In genomic region chr5:173800340-173800739, GRCh38 we compare ENCODE assay signal across 19 cellular contexts.
DNase-seq lines count a peak whose midpoint lies in the region; ATAC-seq and TF ChIP-seq lines count a peak whose summit lies in the region.
"Had no signal": no experiment of that assay in that cellular context is flagged by ENCODE, and none has a peak within 500 bp of the region (broad histone marks: within the 10 kb centered on the region; RNA-seq: fewer than 3 reads in every experiment).

No MANE protein-coding gene starts in this region.

- no peaks in the 10 kb centered on the region for H3K27me3 Mint-ChIP-seq in MCF 10A (ENCODE audit: insufficient read depth, unreplicated experiment)
- peaks cover 7% of the 10 kb centered on the region for H3K27me3 Mint-ChIP-seq in neural progenitor cell (ENCODE audit: insufficient read depth, low read depth)
- peaks cover 5% of the 10 kb centered on the region for H3K27me3 Mint-ChIP-seq in activated T-helper 1 cell treated with anti-CD3 and anti-CD28 coated beads, Interleukin-12 subunit alpha, Interleukin-12 subunit beta, Interleukin-2, Interleukin-4 antibody, amounts not matched to agents 30 ng/mL and 10 ng/mL and 1 ng/mL, durations not matched to agents 14 hours and 24 hours and 36 hours (ENCODE audit: insufficient read depth)
- H3K27me3 Mint-ChIP-seq: CD4-positive, alpha-beta T cell had no signal

- H3K9me3 Mint-ChIP-seq in MCF 10A (ENCODE audit: unreplicated experiment) (no peaks in the 10 kb centered on the region), neural progenitor cell (peaks cover 5% of the 10 kb centered on the region)
- H3K9me3 Mint-ChIP-seq in activated T-helper 1 cell treated with anti-CD3 and anti-CD28 coated beads, Interleukin-12 subunit alpha, Interleukin-12 subunit beta, Interleukin-2, Interleukin-4 antibody, amounts not matched to agents 30 ng/mL and 10 ng/mL and 1 ng/mL, durations not matched to agents 14 hours and 24 hours and 36 hours = no peaks in the 10 kb centered on the region
- H3K9me3 Mint-ChIP-seq: CD4-positive, alpha-beta T cell had no signal

- H3K9me3 ChIP-seq in breast epithelium (no peaks in the 10 kb centered on the region), neural progenitor cell (ENCODE audit: low read depth) (no peaks in the 10 kb centered on the region)
- H3K9me3 ChIP-seq: BE2C, MG63 had no signal

- H3K27ac ChIP-seq in breast epithelium (no peak overlapping the region), neural progenitor cell (no peak overlapping the region)
- H3K27ac ChIP-seq: 22Rv1 had no signal

- H2AFZ ChIP-seq in neural progenitor cell (replicated peaks) = peak overlapping the region; percentile 26

- H3K4me1 Mint-ChIP-seq in MCF 10A (ENCODE audit: insufficient read depth, unreplicated experiment) = peaks cover 60% of the 10 kb centered on the region
- peaks cover under 1% of the 10 kb centered on the region for H3K4me1 Mint-ChIP-seq in neural progenitor cell
- H3K4me1 Mint-ChIP-seq in activated T-helper 1 cell treated with anti-CD3 and anti-CD28 coated beads, Interleukin-12 subunit alpha, Interleukin-12 subunit beta, Interleukin-2, Interleukin-4 antibody, amounts not matched to agents 30 ng/mL and 10 ng/mL and 1 ng/mL, durations not matched to agents 14 hours and 24 hours and 36 hours (ENCODE audit: low read depth) = no peaks in the 10 kb centered on the region

- POLR2A ChIA-PET in MCF 10A (lab: Yijun Ruan, JAX) = interaction anchor here (1.4 kb wide), 1 partner anchor 87 kb away, joined by 5 read pairs; the partner anchor contains the start of gene CPEB4

- no peaks in the 10 kb centered on the region for H3K27me3 ChIP-seq in breast epithelium
- no peaks in the 10 kb centered on the region for H3K27me3 ChIP-seq in neural progenitor cell
- H3K27me3 ChIP-seq: BE2C, MG63 had no signal

- H3K36me3 ChIP-seq in breast epithelium (no peaks in the 10 kb centered on the region), neural progenitor cell (no peaks in the 10 kb centered on the region)
- H3K36me3 ChIP-seq: BE2C, MG63 had no signal

- H3K27ac Mint-ChIP-seq in MCF 10A (ENCODE audit: low read depth, unreplicated experiment) = peak overlapping the region; percentile 80
- H3K27ac Mint-ChIP-seq in neural progenitor cell = no peak overlapping the region
- H3K27ac Mint-ChIP-seq in activated T-helper 1 cell treated with anti-CD3 and anti-CD28 coated beads, Interleukin-12 subunit alpha, Interleukin-12 subunit beta, Interleukin-2, Interleukin-4 antibody, amounts not matched to agents 30 ng/mL and 10 ng/mL and 1 ng/mL, durations not matched to agents 14 hours and 24 hours and 36 hours = no peak overlapping the region
- H3K27ac Mint-ChIP-seq: CD4-positive, alpha-beta T cell had no signal

- DNase-seq in MCF 10A (ENCODE audit: unreplicated experiment) (no peak), breast epithelium (ENCODE audit: low spot score in 2 of 2) (no peak), fibroblast of pulmonary artery (ENCODE audit: low read depth) (peak; percentile 39), neural progenitor cell (ENCODE audit: low spot score) (no peak), NCI-H2029 (lab: John Stamatoyannopoulos, UW) (no peak), foreskin melanocyte (no peak)
- no peak for DNase-seq in activated T-helper 1 cell treated with anti-CD3 and anti-CD28 coated beads, Interleukin-12 subunit alpha, Interleukin-12 subunit beta, Interleukin-2, Interleukin-4 antibody, amounts not matched to agents 30 ng/mL and 10 ng/mL and 1 ng/mL, durations not matched to agents 14 hours and 24 hours and 36 hours (ENCODE audit: low spot score)
- DNase-seq: BE2C; Calu3; CD4-positive, alpha-beta T cell; DMS53; GOT3; MG63; NCI-H1092 treated with DMSO at 0.1 percent for 48 hours; NCI-H2227 treated with DMSO at 0.1 percent for 48 hours; NCI-H524 treated with DMSO at 0.1 percent for 48 hours; SHP77 treated with DMSO at 0.1 percent for 48 hours had no signal

- no peak overlapping the region for H3K4me2 ChIP-seq in neural progenitor cell

- H3K36me3 Mint-ChIP-seq in MCF 10A (ENCODE audit: insufficient read depth, unreplicated experiment) (no peaks in the 10 kb centered on the region), neural progenitor cell (no peaks in the 10 kb centered on the region)
- H3K36me3 Mint-ChIP-seq in activated T-helper 1 cell treated with anti-CD3 and anti-CD28 coated beads, Interleukin-12 subunit alpha, Interleukin-12 subunit beta, Interleukin-2, Interleukin-4 antibody, amounts not matched to agents 30 ng/mL and 10 ng/mL and 1 ng/mL, durations not matched to agents 14 hours and 24 hours and 36 hours (ENCODE audit: low read depth) = no peaks in the 10 kb centered on the region

- no peaks in the 10 kb centered on the region for H3K79me2 ChIP-seq in neural progenitor cell (ENCODE audit: low read depth)

- no peak for ATAC-seq in HG02885 (IDR thresholded peaks at IDR 0.05; ENCODE audit: poor library complexity, unreplicated experiment)

- intact Hi-C loops in MCF 10A (cut with micrococcal nuclease) = no loop called here
- intact Hi-C loops in breast epithelium (cut with DNase I; ENCODE audit: low total_unique reads) = no loop called here
- intact Hi-C loops in activated T-helper 1 cell treated with anti-CD3 and anti-CD28 coated beads, Interleukin-12 subunit alpha, Interleukin-12 subunit beta, Interleukin-2, Interleukin-4 antibody, amounts not matched to agents 30 ng/mL and 10 ng/mL and 1 ng/mL, durations not matched to agents 14 hours and 24 hours and 36 hours (cut with micrococcal nuclease) = no loop called here

- H3K9ac ChIP-seq in neural progenitor cell = no peak overlapping the region

- no peak for TF ChIP-seq CTCF in MCF 10A (IDR thresholded peaks at IDR 0.05; ENCODE audit: unreplicated experiment)
- no peak for TF ChIP-seq CTCF in breast epithelium (IDR thresholded peaks at IDR 0.05)
- no peak for TF ChIP-seq CTCF in fibroblast of pulmonary artery (IDR thresholded peaks at IDR 0.05; ENCODE audit: low read length, missing control alignments)
- no peak for TF ChIP-seq CTCF in neural progenitor cell (IDR thresholded peaks at IDR 0.05)

- H3K4me3 ChIP-seq in breast epithelium (no peak overlapping the region), fibroblast of pulmonary artery (replicated peaks; ENCODE audit: low read depth, low read length) (no peak overlapping the region), neural progenitor cell (no peak overlapping the region)
- H3K4me3 ChIP-seq: MG63 had no signal

- no TSS peak for BruUV-seq in MCF 10A (replicated peaks; lab: Mats Ljungman, UMichigan)

- CTCF ChIA-PET in MCF 10A (lab: Yijun Ruan, JAX) = no interaction called here

- H3F3A ChIP-seq in neural progenitor cell (ENCODE audit: low read depth) = no peaks in the 10 kb centered on the region

- TF ChIP-seq POLR2A in breast epithelium (IDR thresholded peaks at IDR 0.05) = no peak

- H3K4me3 Mint-ChIP-seq in MCF 10A (ENCODE audit: unreplicated experiment) (no peak overlapping the region), neural progenitor cell (no peak overlapping the region)
- H3K4me3 Mint-ChIP-seq in activated T-helper 1 cell treated with anti-CD3 and anti-CD28 coated beads, Interleukin-12 subunit alpha, Interleukin-12 subunit beta, Interleukin-2, Interleukin-4 antibody, amounts not matched to agents 30 ng/mL and 10 ng/mL and 1 ng/mL, durations not matched to agents 14 hours and 24 hours and 36 hours = no peak overlapping the region
- H3K4me3 Mint-ChIP-seq: CD4-positive, alpha-beta T cell had no signal

- H4K20me1 ChIP-seq in neural progenitor cell (ENCODE audit: low read depth) = no peaks in the 10 kb centered on the region

- no peaks in the 10 kb centered on the region for H3K4me1 ChIP-seq in breast epithelium
- no peaks in the 10 kb centered on the region for H3K4me1 ChIP-seq in neural progenitor cell
- H3K4me1 ChIP-seq: BE2C had no signal
